ENCODE assay signal across 2 cellular contexts in genomic region chr6:166629628-166630027, GRCh38.
TF ChIP-seq lines count a peak whose summit lies in the region.

No MANE protein-coding gene starts in this region.

TF ChIP-seq in IMR-90, 13 proteins besides CTCF, POLR2A, EP300 and RAD21:
- TF ChIP-seq MAZ (IDR thresholded peaks at IDR 0.05; ENCODE audit: borderline replicate concordance, low read depth, low read length) (no peak), SMC3 (IDR thresholded peaks at IDR 0.05; ENCODE audit: low read depth, low read length) (no peak), CEBPB (IDR thresholded peaks at IDR 0.05; ENCODE audit: low read depth, low read length) (peak; percentile 84), NFE2L2 (IDR thresholded peaks at IDR 0.05; ENCODE audit: low read depth, low read length) (no peak), BHLHE40 (IDR thresholded peaks at IDR 0.05; ENCODE audit: low read depth, low read length) (peak; percentile 20; the same call in 1 of the 2 replicates)
- TF ChIP-seq, protein P1, sequence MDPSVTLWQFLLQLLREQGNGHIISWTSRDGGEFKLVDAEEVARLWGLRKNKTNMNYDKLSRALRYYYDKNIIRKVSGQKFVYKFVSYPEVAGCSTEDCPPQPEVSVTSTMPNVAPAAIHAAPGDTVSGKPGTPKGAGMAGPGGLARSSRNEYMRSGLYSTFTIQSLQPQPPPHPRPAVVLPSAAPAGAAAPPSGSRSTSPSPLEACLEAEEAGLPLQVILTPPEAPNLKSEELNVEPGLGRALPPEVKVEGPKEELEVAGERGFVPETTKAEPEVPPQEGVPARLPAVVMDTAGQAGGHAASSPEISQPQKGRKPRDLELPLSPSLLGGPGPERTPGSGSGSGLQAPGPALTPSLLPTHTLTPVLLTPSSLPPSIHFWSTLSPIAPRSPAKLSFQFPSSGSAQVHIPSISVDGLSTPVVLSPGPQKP (IDR thresholded peaks at IDR 0.05; ENCODE audit: borderline replicate concordance, low read depth, low read length): no peak

TF ChIP-seq in K562, 482 proteins besides CTCF, POLR2A, EP300 and RAD21 (continues in another document):
- TF ChIP-seq POLR2H (tag; IDR thresholded peaks at IDR 0.05; ENCODE audit: low read depth): no peak
- 0 out of 2 replicates have a peak, but pooled peaks have one; percentile 37 for TF ChIP-seq ZBTB12 (CRISPR knock-in tag; IDR thresholded peaks at IDR 0.05)
- TF ChIP-seq SMC3 (conservative IDR thresholded peaks at IDR 0.05; ENCODE audit: insufficient read depth, low read depth, low read length): no peak
- no peak for TF ChIP-seq NELFE (IDR thresholded peaks at IDR 0.05; ENCODE audit: insufficient read depth, insufficient read length)
- no peak for TF ChIP-seq NR2C2 (CRISPR knock-in tag; IDR thresholded peaks at IDR 0.05)
- TF ChIP-seq NR2C2 (tag; IDR thresholded peaks at IDR 0.05): no peak
- peak; percentile 82 for TF ChIP-seq FOSL1 (tag; conservative IDR thresholded peaks at IDR 0.05)
- no peak for TF ChIP-seq ETV1 (tag; conservative IDR thresholded peaks at IDR 0.05; ENCODE audit: low read depth)
- no peak for TF ChIP-seq ZBTB8A (IDR thresholded peaks at IDR 0.05; ENCODE audit: partially characterized antibody)
- TF ChIP-seq ZMIZ1 (IDR thresholded peaks at IDR 0.05; ENCODE audit: low read depth in 2 of 2, low read length in 2 of 2): no peak
- TF ChIP-seq SREBF2 (CRISPR knock-in tag; IDR thresholded peaks at IDR 0.05): no peak
- TF ChIP-seq, protein P2, sequence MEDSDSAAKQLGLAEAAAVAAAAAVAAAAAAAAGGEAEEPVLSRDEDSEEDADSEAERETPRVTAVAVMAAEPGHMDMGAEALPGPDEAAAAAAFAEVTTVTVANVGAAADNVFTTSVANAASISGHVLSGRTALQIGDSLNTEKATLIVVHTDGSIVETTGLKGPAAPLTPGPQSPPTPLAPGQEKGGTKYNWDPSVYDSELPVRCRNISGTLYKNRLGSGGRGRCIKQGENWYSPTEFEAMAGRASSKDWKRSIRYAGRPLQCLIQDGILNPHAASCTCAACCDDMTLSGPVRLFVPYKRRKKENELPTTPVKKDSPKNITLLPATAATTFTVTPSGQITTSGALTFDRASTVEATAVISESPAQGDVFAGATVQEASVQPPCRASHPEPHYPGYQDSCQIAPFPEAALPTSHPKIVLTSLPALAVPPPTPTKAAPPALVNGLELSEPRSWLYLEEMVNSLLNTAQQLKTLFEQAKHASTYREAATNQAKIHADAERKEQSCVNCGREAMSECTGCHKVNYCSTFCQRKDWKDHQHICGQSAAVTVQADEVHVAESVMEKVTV (CRISPR knock-in tag; IDR thresholded peaks at IDR 0.05): no peak
- no peak for TF ChIP-seq TAF9B (IDR thresholded peaks at IDR 0.05; ENCODE audit: partially characterized antibody)
- TF ChIP-seq DIDO1 (tag; IDR thresholded peaks at IDR 0.05; ENCODE audit: low read depth): no peak
- TF ChIP-seq TEAD4 (IDR thresholded peaks at IDR 0.05; ENCODE audit: low read length): peak; percentile 90
- TF ChIP-seq TEAD4 (CRISPR knock-in tag; IDR thresholded peaks at IDR 0.05; ENCODE audit: borderline replicate concordance): no peak
- TF ChIP-seq ZNF79 (CRISPR knock-in tag; IDR thresholded peaks at IDR 0.05; ENCODE audit: low read depth): no peak
- TF ChIP-seq CEBPG (CRISPR knock-in tag; IDR thresholded peaks at IDR 0.05): 0 out of 2 replicates have a peak, but pooled peaks have one; percentile 40
- peak in 1 of 2 experiments; percentile 76; a peak in 2 of 4 replicates for TF ChIP-seq CEBPG (tag; conservative IDR thresholded peaks at IDR 0.05 in 1 of 2, IDR thresholded peaks at IDR 0.05 in 1 of 2)
- TF ChIP-seq, protein P3, sequence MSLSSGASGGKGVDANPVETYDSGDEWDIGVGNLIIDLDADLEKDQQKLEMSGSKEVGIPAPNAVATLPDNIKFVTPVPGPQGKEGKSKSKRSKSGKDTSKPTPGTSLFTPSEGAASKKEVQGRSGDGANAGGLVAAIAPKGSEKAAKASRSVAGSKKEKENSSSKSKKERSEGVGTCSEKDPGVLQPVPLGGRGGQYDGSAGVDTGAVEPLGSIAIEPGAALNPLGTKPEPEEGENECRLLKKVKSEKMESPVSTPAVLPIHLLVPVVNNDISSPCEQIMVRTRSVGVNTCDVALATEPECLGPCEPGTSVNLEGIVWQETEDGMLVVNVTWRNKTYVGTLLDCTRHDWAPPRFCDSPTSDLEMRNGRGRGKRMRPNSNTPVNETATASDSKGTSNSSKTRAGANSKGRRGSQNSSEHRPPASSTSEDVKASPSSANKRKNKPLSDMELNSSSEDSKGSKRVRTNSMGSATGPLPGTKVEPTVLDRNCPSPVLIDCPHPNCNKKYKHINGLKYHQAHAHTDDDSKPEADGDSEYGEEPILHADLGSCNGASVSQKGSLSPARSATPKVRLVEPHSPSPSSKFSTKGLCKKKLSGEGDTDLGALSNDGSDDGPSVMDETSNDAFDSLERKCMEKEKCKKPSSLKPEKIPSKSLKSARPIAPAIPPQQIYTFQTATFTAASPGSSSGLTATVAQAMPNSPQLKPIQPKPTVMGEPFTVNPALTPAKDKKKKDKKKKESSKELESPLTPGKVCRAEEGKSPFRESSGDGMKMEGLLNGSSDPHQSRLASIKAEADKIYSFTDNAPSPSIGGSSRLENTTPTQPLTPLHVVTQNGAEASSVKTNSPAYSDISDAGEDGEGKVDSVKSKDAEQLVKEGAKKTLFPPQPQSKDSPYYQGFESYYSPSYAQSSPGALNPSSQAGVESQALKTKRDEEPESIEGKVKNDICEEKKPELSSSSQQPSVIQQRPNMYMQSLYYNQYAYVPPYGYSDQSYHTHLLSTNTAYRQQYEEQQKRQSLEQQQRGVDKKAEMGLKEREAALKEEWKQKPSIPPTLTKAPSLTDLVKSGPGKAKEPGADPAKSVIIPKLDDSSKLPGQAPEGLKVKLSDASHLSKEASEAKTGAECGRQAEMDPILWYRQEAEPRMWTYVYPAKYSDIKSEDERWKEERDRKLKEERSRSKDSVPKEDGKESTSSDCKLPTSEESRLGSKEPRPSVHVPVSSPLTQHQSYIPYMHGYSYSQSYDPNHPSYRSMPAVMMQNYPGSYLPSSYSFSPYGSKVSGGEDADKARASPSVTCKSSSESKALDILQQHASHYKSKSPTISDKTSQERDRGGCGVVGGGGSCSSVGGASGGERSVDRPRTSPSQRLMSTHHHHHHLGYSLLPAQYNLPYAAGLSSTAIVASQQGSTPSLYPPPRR (CRISPR knock-in tag; IDR thresholded peaks at IDR 0.05; ENCODE audit: borderline replicate concordance): peak; percentile 86; the same call in 1 of the 2 replicates
- no peak for TF ChIP-seq MEF2D (tag; conservative IDR thresholded peaks at IDR 0.05; ENCODE audit: low read depth)
- TF ChIP-seq GATAD2B (IDR thresholded peaks at IDR 0.05; ENCODE audit: borderline replicate concordance): no peak
- no peak for TF ChIP-seq IRF2 (CRISPR knock-in tag; IDR thresholded peaks at IDR 0.05)
- no peak for TF ChIP-seq RBM25 (IDR thresholded peaks at IDR 0.05; ENCODE audit: low read depth, low read length, severe bottlenecking)
- TF ChIP-seq ZNF253 (CRISPR knock-in tag; conservative IDR thresholded peaks at IDR 0.05): no peak
- TF ChIP-seq FOXK1 (CRISPR knock-in tag; IDR thresholded peaks at IDR 0.05; ENCODE audit: borderline replicate concordance): no peak
- no peak for TF ChIP-seq CXXC5 (CRISPR knock-in tag; IDR thresholded peaks at IDR 0.05)
- TF ChIP-seq HIVEP1 (CRISPR knock-in tag; IDR thresholded peaks at IDR 0.05): no peak
- TF ChIP-seq CBX2 (IDR thresholded peaks at IDR 0.05; ENCODE audit: insufficient read depth, low read length, poor library complexity, severe bottlenecking): no peak
- no peak for TF ChIP-seq SAFB2 (IDR thresholded peaks at IDR 0.05; ENCODE audit: borderline replicate concordance, low read depth, low read length, severe bottlenecking)
- no peak for TF ChIP-seq HDAC2 (IDR thresholded peaks at IDR 0.05)
- no peak for TF ChIP-seq ZNF143 (CRISPR knock-in tag; IDR thresholded peaks at IDR 0.05)
- no peak for TF ChIP-seq BACH1 (tag; IDR thresholded peaks at IDR 0.05)
- no peak for TF ChIP-seq ARNT (IDR thresholded peaks at IDR 0.05)
- TF ChIP-seq TCF3 (CRISPR knock-in tag; IDR thresholded peaks at IDR 0.05): peak; percentile 72
- TF ChIP-seq TEAD1 (CRISPR knock-in tag; IDR thresholded peaks at IDR 0.05): peak; percentile 75 to 79
- TF ChIP-seq CBFA2T2 (conservative IDR thresholded peaks at IDR 0.05): peak; percentile 49; the same call in 1 of the 2 replicates
- TF ChIP-seq, protein P4, sequence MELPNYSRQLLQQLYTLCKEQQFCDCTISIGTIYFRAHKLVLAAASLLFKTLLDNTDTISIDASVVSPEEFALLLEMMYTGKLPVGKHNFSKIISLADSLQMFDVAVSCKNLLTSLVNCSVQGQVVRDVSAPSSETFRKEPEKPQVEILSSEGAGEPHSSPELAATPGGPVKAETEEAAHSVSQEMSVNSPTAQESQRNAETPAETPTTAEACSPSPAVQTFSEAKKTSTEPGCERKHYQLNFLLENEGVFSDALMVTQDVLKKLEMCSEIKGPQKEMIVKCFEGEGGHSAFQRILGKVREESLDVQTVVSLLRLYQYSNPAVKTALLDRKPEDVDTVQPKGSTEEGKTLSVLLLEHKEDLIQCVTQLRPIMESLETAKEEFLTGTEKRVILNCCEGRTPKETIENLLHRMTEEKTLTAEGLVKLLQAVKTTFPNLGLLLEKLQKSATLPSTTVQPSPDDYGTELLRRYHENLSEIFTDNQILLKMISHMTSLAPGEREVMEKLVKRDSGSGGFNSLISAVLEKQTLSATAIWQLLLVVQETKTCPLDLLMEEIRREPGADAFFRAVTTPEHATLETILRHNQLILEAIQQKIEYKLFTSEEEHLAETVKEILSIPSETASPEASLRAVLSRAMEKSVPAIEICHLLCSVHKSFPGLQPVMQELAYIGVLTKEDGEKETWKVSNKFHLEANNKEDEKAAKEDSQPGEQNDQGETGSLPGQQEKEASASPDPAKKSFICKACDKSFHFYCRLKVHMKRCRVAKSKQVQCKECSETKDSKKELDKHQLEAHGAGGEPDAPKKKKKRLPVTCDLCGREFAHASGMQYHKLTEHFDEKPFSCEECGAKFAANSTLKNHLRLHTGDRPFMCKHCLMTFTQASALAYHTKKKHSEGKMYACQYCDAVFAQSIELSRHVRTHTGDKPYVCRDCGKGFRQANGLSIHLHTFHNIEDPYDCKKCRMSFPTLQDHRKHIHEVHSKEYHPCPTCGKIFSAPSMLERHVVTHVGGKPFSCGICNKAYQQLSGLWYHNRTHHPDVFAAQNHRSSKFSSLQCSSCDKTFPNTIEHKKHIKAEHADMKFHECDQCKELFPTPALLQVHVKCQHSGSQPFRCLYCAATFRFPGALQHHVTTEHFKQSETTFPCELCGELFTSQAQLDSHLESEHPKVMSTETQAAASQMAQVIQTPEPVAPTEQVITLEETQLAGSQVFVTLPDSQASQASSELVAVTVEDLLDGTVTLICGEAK (IDR thresholded peaks at IDR 0.05): no peak
- TF ChIP-seq, protein P4 (CRISPR knock-in tag; IDR thresholded peaks at IDR 0.05): no peak
- TF ChIP-seq BMI1 (IDR thresholded peaks at IDR 0.05; ENCODE audit: low read length): no peak
- no peak for TF ChIP-seq ZNF384 (IDR thresholded peaks at IDR 0.05; ENCODE audit: low read depth, low read length)
- TF ChIP-seq HCFC1 (IDR thresholded peaks at IDR 0.05; ENCODE audit: low read depth, low read length): no peak
